In genomic region chr2:63057249-63058148, GRCh38 we compare ENCODE assay signal across 15 cellular contexts. TPM values are rescaled to one million over a fixed set of nuclear protein-coding genes. Genes with fewer than 3 reads are reported as not detected.
A peak's percentile ranks its signal among the peaks of the same experiment; 100 is the strongest.
DNase-seq lines count a peak whose midpoint lies in the region; ATAC-seq lines count a peak whose summit lies in the region.
"Had no signal": no experiment of that assay in that cellular context is flagged by ENCODE, and none has a peak within 500 bp of the region (broad histone marks: within the 10 kb centered on the region; RNA-seq: fewer than 3 reads in every experiment).

No MANE protein-coding gene starts in this region.

- peaks cover 59% of the 10 kb centered on the region for H3K4me1 Mint-ChIP-seq in activated naive CD4-positive, alpha-beta T cell treated with anti-CD3 and anti-CD28 coated beads, Interleukin-2, amount 10 ng/mL, durations not matched to agents 7 days and 5 days
- peaks cover 32% of the 10 kb centered on the region for H3K4me1 Mint-ChIP-seq in T-helper 17 cell
- peaks cover 75% of the 10 kb centered on the region for H3K4me1 Mint-ChIP-seq in stimulated activated naive CD8-positive, alpha-beta T cell treated with anti-CD3 and anti-CD28 coated beads, Interleukin-15, amount 100 ng/mL, for 72 hours

- H3K4me1 ChIP-seq in iPS DF 6.9 (ENCODE audit: control insufficient read depth, insufficient read depth, low read length): peaks cover 16% of the 10 kb centered on the region; the same call in 1 of the 2 replicates

- H3K36me3 ChIP-seq in iPS DF 6.9 (ENCODE audit: control insufficient read depth, insufficient read depth, low read length): peaks cover 4% of the 10 kb centered on the region; the same call in 1 of the 2 replicates
- H3K36me3 ChIP-seq: WERI-Rb-1 had no signal

- peak overlapping the region; percentile 11; the same call in 1 of the 2 replicates for H3K4me3 ChIP-seq in iPS DF 6.9 (ENCODE audit: low read length)
- H3K4me3 ChIP-seq: lung had no signal

- peaks cover 14% of the 10 kb centered on the region for H3K36me3 Mint-ChIP-seq in activated naive CD4-positive, alpha-beta T cell treated with anti-CD3 and anti-CD28 coated beads, Interleukin-2, amount 10 ng/mL, durations not matched to agents 7 days and 5 days
- peaks cover 6% of the 10 kb centered on the region for H3K36me3 Mint-ChIP-seq in T-helper 17 cell (ENCODE audit: low read depth)

- H3K9me3 Mint-ChIP-seq in activated naive CD4-positive, alpha-beta T cell treated with anti-CD3 and anti-CD28 coated beads, Interleukin-2, amount 10 ng/mL, durations not matched to agents 7 days and 5 days: no peaks in the 10 kb centered on the region
- no peaks in the 10 kb centered on the region for H3K9me3 Mint-ChIP-seq in stimulated activated naive CD8-positive, alpha-beta T cell treated with anti-CD3 and anti-CD28 coated beads, Interleukin-15, amount 100 ng/mL, for 72 hours

- ATAC-seq in T-helper 17 cell (no peak), GM19455 (IDR thresholded peaks at IDR 0.05; ENCODE audit: unreplicated experiment) (no peak), GM19023 (IDR thresholded peaks at IDR 0.05; ENCODE audit: unreplicated experiment) (no peak), GM19035 (IDR thresholded peaks at IDR 0.05; ENCODE audit: unreplicated experiment) (no peak)
- ATAC-seq in stimulated activated naive CD8-positive, alpha-beta T cell treated with anti-CD3 and anti-CD28 coated beads, Interleukin-15, amount 100 ng/mL, for 72 hours: no peak

- peaks cover 86% of the 10 kb centered on the region for H3K27me3 Mint-ChIP-seq in activated naive CD4-positive, alpha-beta T cell treated with anti-CD3 and anti-CD28 coated beads, Interleukin-2, amount 10 ng/mL, durations not matched to agents 7 days and 5 days
- H3K27me3 Mint-ChIP-seq in T-helper 17 cell: peaks cover 77% of the 10 kb centered on the region
- peaks cover 98% of the 10 kb centered on the region for H3K27me3 Mint-ChIP-seq in stimulated activated naive CD8-positive, alpha-beta T cell treated with anti-CD3 and anti-CD28 coated beads, Interleukin-15, amount 100 ng/mL, for 72 hours

- H3K27ac Mint-ChIP-seq in activated naive CD4-positive, alpha-beta T cell treated with anti-CD3 and anti-CD28 coated beads, Interleukin-2, amount 10 ng/mL, durations not matched to agents 7 days and 5 days: peak overlapping the region; percentile 76
- peak overlapping the region; percentile 2 for H3K27ac Mint-ChIP-seq in T-helper 17 cell
- no peak overlapping the region for H3K27ac Mint-ChIP-seq in stimulated activated naive CD8-positive, alpha-beta T cell treated with anti-CD3 and anti-CD28 coated beads, Interleukin-15, amount 100 ng/mL, for 72 hours

- H3K9me3 ChIP-seq in T-helper 17 cell (ENCODE audit: control insufficient read depth, low read length, poor library complexity, severe bottlenecking) (peaks cover 3% of the 10 kb centered on the region), iPS DF 6.9 (ENCODE audit: control insufficient read depth, insufficient read depth, low read length) (no peaks in the 10 kb centered on the region)

- CTCF ChIA-PET in activated naive CD4-positive, alpha-beta T cell treated with anti-CD3 and anti-CD28 coated beads, Interleukin-2, amount 10 ng/mL, durations not matched to agents 7 days and 5 days (lab: Charles Lee): no interaction called here

- H3K27me3 ChIP-seq in iPS DF 6.9 (ENCODE audit: control insufficient read depth, insufficient read depth, low read length): peaks cover 71% of the 10 kb centered on the region

- no CpG with 5 or more reads among the region's 35 CpGs for WGBS in iPS DF 6.9 (ENCODE audit: insufficient coverage, insufficient read length)

- no peak for DNase-seq in activated naive CD4-positive, alpha-beta T cell treated with anti-CD3 and anti-CD28 coated beads, Interleukin-2, amount 10 ng/mL, durations not matched to agents 7 days and 5 days
- no peak for DNase-seq in activated naive CD4-positive, alpha-beta T cell treated with anti-CD3 and anti-CD28 coated beads, Interleukin-2, amount 50 U/mL, for 16 hours
- no peak for DNase-seq in T-helper 17 cell
- no peak for DNase-seq in iPS DF 6.9 (ENCODE audit: low read depth, low spot score)
- peak in 1 of 2 donors; percentile 13 for DNase-seq in stimulated activated naive CD8-positive, alpha-beta T cell treated with anti-CD3 and anti-CD28 coated beads, Interleukin-15, amount 100 ng/mL, for 72 hours
- DNase-seq: HCEC 1CT, NCI-H2227 treated with DMSO at 0.1 percent for 48 hours had no signal

- H3K27ac ChIP-seq in iPS DF 6.9 (ENCODE audit: low read length): no peak overlapping the region
- H3K27ac ChIP-seq: KMS-11, WERI-Rb-1 had no signal

- peak overlapping the region; percentile 9 for H3K4me3 Mint-ChIP-seq in activated naive CD4-positive, alpha-beta T cell treated with anti-CD3 and anti-CD28 coated beads, Interleukin-2, amount 10 ng/mL, durations not matched to agents 7 days and 5 days
- H3K4me3 Mint-ChIP-seq in T-helper 17 cell: peak overlapping the region; percentile 75
- H3K4me3 Mint-ChIP-seq in stimulated activated naive CD8-positive, alpha-beta T cell treated with anti-CD3 and anti-CD28 coated beads, Interleukin-15, amount 100 ng/mL, for 72 hours: peak overlapping the region; percentile 76 to 80

RNA-seq across cellular contexts. Expression of gene OTX1, which starts 6.9 kb away (rescaled TPM):
- not detected for total RNA-seq in T-helper 17 cell
- total RNA-seq: activated naive CD4-positive, alpha-beta T cell treated with anti-CD3 and anti-CD28 coated beads, Interleukin-2, amount 50 U/mL, for 72 hours; urinary bladder had no signal

Comparison
In these comparisons a context has a peak if more than half of its experiments do, and no peak if none do; other contexts are left out.
1. H3K27ac Mint-ChIP-seq: peak in activated naive CD4-positive, alpha-beta T cell treated with anti-CD3 and anti-CD28 coated beads, Interleukin-2, amount 10 ng/mL, durations not matched to agents 7 days and 5 days (single experiment) and T-helper 17 cell (single experiment); none in stimulated activated naive CD8-positive, alpha-beta T cell treated with anti-CD3 and anti-CD28 coated beads, Interleukin-15, amount 100 ng/mL, for 72 hours (0 of 2).
2. H3K4me3 Mint-ChIP-seq: peak in every context shown above with its lines; median percentile 78 in stimulated activated naive CD8-positive, alpha-beta T cell treated with anti-CD3 and anti-CD28 coated beads, Interleukin-15, amount 100 ng/mL, for 72 hours; 75 in T-helper 17 cell; 9 in activated naive CD4-positive, alpha-beta T cell treated with anti-CD3 and anti-CD28 coated beads, Interleukin-2, amount 10 ng/mL, durations not matched to agents 7 days and 5 days.